Comparison of ENCODE assay signal across 8 cellular contexts in the genomic region with DNA sequence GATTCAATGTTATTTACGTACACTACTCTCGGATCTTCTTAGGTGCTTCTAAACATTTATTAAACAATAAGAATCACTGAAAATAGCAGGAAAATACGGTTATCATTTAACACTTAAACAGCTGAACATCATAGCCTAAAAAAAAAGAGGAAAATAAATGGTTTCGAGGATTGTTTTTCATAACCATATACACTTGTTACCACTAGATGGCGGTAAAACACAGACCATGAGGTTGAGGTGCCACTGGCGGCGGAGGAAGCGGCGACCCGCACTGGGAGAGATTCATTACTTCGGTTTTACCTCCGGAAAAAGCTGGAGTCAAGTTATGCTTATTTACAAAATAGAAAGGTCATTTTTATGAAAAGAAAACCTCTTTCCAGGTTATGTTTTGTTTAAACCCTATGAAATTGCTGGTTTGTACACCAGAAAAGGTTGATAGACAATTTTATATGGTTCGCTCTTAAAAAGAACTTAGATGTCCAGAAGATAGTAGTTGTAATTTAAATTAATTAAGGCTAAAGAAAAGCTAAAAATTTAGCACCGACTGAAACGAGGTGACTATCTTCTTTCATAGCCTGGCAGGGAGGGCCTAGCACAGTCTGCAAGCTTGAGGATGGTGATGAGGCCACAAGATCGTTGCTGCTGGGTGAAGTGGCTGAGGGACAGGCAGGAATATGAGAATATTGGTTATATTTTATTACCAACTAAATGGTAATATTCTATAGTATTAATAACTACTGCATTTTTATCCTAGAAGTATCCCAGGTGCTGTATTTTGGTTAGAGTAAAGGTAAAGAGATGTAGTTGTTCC.
DNase-seq lines count a peak whose midpoint lies in the region; ATAC-seq and TF ChIP-seq lines count a peak whose summit lies in the region.

No MANE protein-coding gene starts in this region.

- peak; percentile 56 for TF ChIP-seq CTCF in GM12864 (IDR thresholded peaks at IDR 0.05; ENCODE audit: low read depth, low read length, missing control alignments)
- TF ChIP-seq CTCF in VCaP (conservative IDR thresholded peaks at IDR 0.05): peak; percentile 80

- H3K9me3 Mint-ChIP-seq in immature natural killer cell: no peaks in the 10 kb centered on the region

- H3K27me3 Mint-ChIP-seq in immature natural killer cell (ENCODE audit: low read depth in 3 of 3): peaks cover 2 to 7% (median 3%) of the 10 kb centered on the region in 3 donors

- no peaks in the 10 kb centered on the region for H3K36me3 Mint-ChIP-seq in immature natural killer cell

- peak; percentile 70 for ATAC-seq in HG02759 (IDR thresholded peaks at IDR 0.05; ENCODE audit: unreplicated experiment)
- ATAC-seq in HG03039 (IDR thresholded peaks at IDR 0.05; ENCODE audit: unreplicated experiment): no peak

- peaks cover 5 to 7% of the 10 kb centered on the region in 2 donors for H3K4me1 Mint-ChIP-seq in immature natural killer cell

- H3K4me3 ChIP-seq in GM12864 (ENCODE audit: low read depth, low read length): no peak overlapping the region

- in situ Hi-C loops in T47D (cut with HindIII; ENCODE audit: low pct_unique_long_range_greater_than_20kb, low sequenced_read_pairs): no loop called here

- no peak overlapping the region for H3K27ac Mint-ChIP-seq in immature natural killer cell

- H3K27ac ChIP-seq in VCaP: peak overlapping the region; percentile 18; the same call in 1 of the 2 replicates

- H3K4me3 Mint-ChIP-seq in immature natural killer cell: peak overlapping the region in 4 of 5 donors; percentile 10 to 43 (median 18)

- DNase-seq in GM12864 (ENCODE audit: low read depth): no peak
- DNase-seq in NCI-H2107 (lab: John Stamatoyannopoulos, UW): peak; percentile 19
- DNase-seq in T47D (ENCODE audit: low read depth in 1 of 2, low spot score in 1 of 2): peak; percentile 23 to 75
- DNase-seq in immature natural killer cell: peak; percentile 65 to 72 (median 67)
- DNase-seq in stimulated activated CD4-positive, alpha-beta T cell treated with anti-CD3 and anti-CD28 coated beads, Interleukin-12 subunit alpha, Interleukin-12 subunit beta, amount 100 ng/mL, for 4 hours: peak; percentile 41
